In genomic region chr3:150577854-150578253, GRCh38 we compare ENCODE assay signal across 1 cellular context.
TF ChIP-seq lines count a peak whose summit lies in the region.

No MANE protein-coding gene starts in this region.

TF ChIP-seq in HepG2, 621 proteins besides CTCF, POLR2A, EP300 and RAD21:
- TF ChIP-seq PRDM4 (CRISPR knock-in tag; IDR thresholded peaks at IDR 0.05; ENCODE audit: borderline replicate concordance): no peak
- no peak for TF ChIP-seq DRAP1 (CRISPR knock-in tag; IDR thresholded peaks at IDR 0.05)
- no peak for TF ChIP-seq ZNF263 (CRISPR knock-in tag; IDR thresholded peaks at IDR 0.05)
- no peak for TF ChIP-seq TBP (CRISPR knock-in tag; IDR thresholded peaks at IDR 0.05)
- TF ChIP-seq ZNF720 (CRISPR knock-in tag; IDR thresholded peaks at IDR 0.05): no peak
